1 cellular context compared by ENCODE assay signal in the genomic region with DNA sequence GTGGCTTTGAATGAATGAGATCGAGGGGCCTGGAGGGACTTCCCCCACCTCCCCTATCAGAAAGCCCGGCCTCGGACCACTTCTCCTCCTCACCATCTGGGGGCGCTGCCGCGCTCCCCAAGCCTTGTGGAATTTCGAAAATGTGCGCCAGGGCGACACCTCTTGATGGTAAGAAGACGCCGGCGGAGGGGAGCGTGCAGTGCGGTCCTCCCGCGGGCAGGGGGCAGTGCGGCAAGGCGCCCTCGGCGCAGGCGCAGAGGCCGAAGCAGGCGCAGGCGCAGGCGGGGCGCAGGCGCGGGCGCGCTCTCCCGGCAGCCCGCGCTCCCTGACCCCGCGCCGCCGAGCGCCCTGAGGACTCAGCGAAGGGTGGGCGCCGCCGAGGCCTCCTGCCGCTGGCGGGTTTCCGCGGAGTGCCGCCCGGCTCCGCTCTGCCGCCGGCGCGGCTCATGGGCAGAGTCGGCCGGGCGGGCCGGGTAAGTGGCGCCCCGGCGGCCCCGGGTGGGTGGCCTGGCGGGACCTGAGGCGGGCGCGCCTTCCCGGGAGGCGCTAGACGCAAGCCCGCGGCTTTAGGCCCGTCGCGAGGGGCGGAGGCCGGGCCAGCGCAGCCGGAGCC.
TF ChIP-seq lines count a peak whose summit lies in the region.

A gene with protein sequence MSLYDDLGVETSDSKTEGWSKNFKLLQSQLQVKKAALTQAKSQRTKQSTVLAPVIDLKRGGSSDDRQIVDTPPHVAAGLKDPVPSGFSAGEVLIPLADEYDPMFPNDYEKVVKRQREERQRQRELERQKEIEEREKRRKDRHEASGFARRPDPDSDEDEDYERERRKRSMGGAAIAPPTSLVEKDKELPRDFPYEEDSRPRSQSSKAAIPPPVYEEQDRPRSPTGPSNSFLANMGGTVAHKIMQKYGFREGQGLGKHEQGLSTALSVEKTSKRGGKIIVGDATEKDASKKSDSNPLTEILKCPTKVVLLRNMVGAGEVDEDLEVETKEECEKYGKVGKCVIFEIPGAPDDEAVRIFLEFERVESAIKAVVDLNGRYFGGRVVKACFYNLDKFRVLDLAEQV (plus strand): TSS at position 314 of the 613 bp plus-strand sequence. CDS start 8,032 bp downstream, outside the sequence.

TF ChIP-seq in K562, 482 proteins besides CTCF, POLR2A, EP300 and RAD21 (continued from another document and continues in another):
- TF ChIP-seq, protein P1, sequence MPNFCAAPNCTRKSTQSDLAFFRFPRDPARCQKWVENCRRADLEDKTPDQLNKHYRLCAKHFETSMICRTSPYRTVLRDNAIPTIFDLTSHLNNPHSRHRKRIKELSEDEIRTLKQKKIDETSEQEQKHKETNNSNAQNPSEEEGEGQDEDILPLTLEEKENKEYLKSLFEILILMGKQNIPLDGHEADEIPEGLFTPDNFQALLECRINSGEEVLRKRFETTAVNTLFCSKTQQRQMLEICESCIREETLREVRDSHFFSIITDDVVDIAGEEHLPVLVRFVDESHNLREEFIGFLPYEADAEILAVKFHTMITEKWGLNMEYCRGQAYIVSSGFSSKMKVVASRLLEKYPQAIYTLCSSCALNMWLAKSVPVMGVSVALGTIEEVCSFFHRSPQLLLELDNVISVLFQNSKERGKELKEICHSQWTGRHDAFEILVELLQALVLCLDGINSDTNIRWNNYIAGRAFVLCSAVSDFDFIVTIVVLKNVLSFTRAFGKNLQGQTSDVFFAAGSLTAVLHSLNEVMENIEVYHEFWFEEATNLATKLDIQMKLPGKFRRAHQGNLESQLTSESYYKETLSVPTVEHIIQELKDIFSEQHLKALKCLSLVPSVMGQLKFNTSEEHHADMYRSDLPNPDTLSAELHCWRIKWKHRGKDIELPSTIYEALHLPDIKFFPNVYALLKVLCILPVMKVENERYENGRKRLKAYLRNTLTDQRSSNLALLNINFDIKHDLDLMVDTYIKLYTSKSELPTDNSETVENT (CRISPR knock-in tag; IDR thresholded peaks at IDR 0.05), result peak; percentile 98
- TF ChIP-seq, protein P2, sequence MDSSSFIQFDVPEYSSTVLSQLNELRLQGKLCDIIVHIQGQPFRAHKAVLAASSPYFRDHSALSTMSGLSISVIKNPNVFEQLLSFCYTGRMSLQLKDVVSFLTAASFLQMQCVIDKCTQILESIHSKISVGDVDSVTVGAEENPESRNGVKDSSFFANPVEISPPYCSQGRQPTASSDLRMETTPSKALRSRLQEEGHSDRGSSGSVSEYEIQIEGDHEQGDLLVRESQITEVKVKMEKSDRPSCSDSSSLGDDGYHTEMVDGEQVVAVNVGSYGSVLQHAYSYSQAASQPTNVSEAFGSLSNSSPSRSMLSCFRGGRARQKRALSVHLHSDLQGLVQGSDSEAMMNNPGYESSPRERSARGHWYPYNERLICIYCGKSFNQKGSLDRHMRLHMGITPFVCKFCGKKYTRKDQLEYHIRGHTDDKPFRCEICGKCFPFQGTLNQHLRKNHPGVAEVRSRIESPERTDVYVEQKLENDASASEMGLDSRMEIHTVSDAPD (CRISPR knock-in tag; IDR thresholded peaks at IDR 0.05), result no peak
- TF ChIP-seq YY1 (IDR thresholded peaks at IDR 0.05; ENCODE audit: borderline replicate concordance in 1 of 3, control insufficient read depth in 1 of 3, extremely low read depth in 1 of 3, insufficient read depth in 3 of 3, insufficient read length in 1 of 3, insufficient replicate concordance in 2 of 3, low read depth in 1 of 3, low read length in 2 of 3) (peak in 1 of 3 experiments; percentile 68), OTX1 (CRISPR knock-in tag; IDR thresholded peaks at IDR 0.05) (no peak), TGIF2 (CRISPR knock-in tag; IDR thresholded peaks at IDR 0.05) (no peak), XRCC5 (IDR thresholded peaks at IDR 0.05; ENCODE audit: low read depth, low read length) (peak; percentile 98), SMAD3 (CRISPR knock-in tag; conservative IDR thresholded peaks at IDR 0.05) (no peak), JUN (IDR thresholded peaks at IDR 0.05; ENCODE audit: borderline replicate concordance, low read depth, low read length) (peak; percentile 43), JUN (CRISPR knock-in tag; IDR thresholded peaks at IDR 0.05; ENCODE audit: borderline replicate concordance) (no peak), ZNF551 (CRISPR knock-in tag; IDR thresholded peaks at IDR 0.05) (no peak), E2F3 (CRISPR knock-in tag; IDR thresholded peaks at IDR 0.05) (0 out of 2 replicates have a peak, but pooled peaks have one; percentile 7), PTRF (tag; IDR thresholded peaks at IDR 0.05) (no peak), KDM5B (IDR thresholded peaks at IDR 0.05; ENCODE audit: insufficient replicate concordance, low read depth, low read length) (peak; percentile 59), POLR2G (IDR thresholded peaks at IDR 0.05; ENCODE audit: low read depth, low read length) (peak; percentile 86), FOXA1 (IDR thresholded peaks at IDR 0.05; ENCODE audit: borderline replicate concordance) (no peak), ZNF717 (CRISPR knock-in tag; IDR thresholded peaks at IDR 0.05) (no peak), NFXL1 (CRISPR knock-in tag; IDR thresholded peaks at IDR 0.05) (no peak), NCOA2 (IDR thresholded peaks at IDR 0.05; ENCODE audit: partially characterized antibody in 2 of 2) (peak in 1 of 2 experiments; percentile 16), RB1 (IDR thresholded peaks at IDR 0.05; ENCODE audit: low read depth) (peak; percentile 97), NR2C2 (CRISPR knock-in tag; IDR thresholded peaks at IDR 0.05) (no peak), NR2C2 (tag; IDR thresholded peaks at IDR 0.05) (peak; percentile 97), BACH1 (tag; IDR thresholded peaks at IDR 0.05) (no peak), CEBPB (tag; IDR thresholded peaks at IDR 0.05) (no peak), RCOR1 (IDR thresholded peaks at IDR 0.05; ENCODE audit: borderline replicate concordance in 1 of 2, low read depth in 2 of 2, low read length in 2 of 2) (peak in 1 of 2 experiments; percentile 74; a peak in 2 of 4 replicates), SRSF7 (optimal IDR thresholded peaks at IDR 0.05; ENCODE audit: low read depth, low read length) (no peak)
- TF ChIP-seq, protein P3, sequence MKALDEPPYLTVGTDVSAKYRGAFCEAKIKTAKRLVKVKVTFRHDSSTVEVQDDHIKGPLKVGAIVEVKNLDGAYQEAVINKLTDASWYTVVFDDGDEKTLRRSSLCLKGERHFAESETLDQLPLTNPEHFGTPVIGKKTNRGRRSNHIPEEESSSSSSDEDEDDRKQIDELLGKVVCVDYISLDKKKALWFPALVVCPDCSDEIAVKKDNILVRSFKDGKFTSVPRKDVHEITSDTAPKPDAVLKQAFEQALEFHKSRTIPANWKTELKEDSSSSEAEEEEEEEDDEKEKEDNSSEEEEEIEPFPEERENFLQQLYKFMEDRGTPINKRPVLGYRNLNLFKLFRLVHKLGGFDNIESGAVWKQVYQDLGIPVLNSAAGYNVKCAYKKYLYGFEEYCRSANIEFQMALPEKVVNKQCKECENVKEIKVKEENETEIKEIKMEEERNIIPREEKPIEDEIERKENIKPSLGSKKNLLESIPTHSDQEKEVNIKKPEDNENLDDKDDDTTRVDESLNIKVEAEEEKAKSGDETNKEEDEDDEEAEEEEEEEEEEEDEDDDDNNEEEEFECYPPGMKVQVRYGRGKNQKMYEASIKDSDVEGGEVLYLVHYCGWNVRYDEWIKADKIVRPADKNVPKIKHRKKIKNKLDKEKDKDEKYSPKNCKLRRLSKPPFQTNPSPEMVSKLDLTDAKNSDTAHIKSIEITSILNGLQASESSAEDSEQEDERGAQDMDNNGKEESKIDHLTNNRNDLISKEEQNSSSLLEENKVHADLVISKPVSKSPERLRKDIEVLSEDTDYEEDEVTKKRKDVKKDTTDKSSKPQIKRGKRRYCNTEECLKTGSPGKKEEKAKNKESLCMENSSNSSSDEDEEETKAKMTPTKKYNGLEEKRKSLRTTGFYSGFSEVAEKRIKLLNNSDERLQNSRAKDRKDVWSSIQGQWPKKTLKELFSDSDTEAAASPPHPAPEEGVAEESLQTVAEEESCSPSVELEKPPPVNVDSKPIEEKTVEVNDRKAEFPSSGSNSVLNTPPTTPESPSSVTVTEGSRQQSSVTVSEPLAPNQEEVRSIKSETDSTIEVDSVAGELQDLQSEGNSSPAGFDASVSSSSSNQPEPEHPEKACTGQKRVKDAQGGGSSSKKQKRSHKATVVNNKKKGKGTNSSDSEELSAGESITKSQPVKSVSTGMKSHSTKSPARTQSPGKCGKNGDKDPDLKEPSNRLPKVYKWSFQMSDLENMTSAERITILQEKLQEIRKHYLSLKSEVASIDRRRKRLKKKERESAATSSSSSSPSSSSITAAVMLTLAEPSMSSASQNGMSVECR (CRISPR knock-in tag; IDR thresholded peaks at IDR 0.05), result peak; percentile 45; the same call in 1 of the 2 replicates
- TF ChIP-seq, protein P4, sequence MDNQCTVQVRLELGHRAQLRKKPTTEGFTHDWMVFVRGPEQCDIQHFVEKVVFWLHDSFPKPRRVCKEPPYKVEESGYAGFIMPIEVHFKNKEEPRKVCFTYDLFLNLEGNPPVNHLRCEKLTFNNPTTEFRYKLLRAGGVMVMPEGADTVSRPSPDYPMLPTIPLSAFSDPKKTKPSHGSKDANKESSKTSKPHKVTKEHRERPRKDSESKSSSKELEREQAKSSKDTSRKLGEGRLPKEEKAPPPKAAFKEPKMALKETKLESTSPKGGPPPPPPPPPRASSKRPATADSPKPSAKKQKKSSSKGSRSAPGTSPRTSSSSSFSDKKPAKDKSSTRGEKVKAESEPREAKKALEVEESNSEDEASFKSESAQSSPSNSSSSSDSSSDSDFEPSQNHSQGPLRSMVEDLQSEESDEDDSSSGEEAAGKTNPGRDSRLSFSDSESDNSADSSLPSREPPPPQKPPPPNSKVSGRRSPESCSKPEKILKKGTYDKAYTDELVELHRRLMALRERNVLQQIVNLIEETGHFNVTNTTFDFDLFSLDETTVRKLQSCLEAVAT (IDR thresholded peaks at IDR 0.05), result peak; percentile 32 to 94; a peak in 2 of 4 replicates
- TF ChIP-seq, protein P5, sequence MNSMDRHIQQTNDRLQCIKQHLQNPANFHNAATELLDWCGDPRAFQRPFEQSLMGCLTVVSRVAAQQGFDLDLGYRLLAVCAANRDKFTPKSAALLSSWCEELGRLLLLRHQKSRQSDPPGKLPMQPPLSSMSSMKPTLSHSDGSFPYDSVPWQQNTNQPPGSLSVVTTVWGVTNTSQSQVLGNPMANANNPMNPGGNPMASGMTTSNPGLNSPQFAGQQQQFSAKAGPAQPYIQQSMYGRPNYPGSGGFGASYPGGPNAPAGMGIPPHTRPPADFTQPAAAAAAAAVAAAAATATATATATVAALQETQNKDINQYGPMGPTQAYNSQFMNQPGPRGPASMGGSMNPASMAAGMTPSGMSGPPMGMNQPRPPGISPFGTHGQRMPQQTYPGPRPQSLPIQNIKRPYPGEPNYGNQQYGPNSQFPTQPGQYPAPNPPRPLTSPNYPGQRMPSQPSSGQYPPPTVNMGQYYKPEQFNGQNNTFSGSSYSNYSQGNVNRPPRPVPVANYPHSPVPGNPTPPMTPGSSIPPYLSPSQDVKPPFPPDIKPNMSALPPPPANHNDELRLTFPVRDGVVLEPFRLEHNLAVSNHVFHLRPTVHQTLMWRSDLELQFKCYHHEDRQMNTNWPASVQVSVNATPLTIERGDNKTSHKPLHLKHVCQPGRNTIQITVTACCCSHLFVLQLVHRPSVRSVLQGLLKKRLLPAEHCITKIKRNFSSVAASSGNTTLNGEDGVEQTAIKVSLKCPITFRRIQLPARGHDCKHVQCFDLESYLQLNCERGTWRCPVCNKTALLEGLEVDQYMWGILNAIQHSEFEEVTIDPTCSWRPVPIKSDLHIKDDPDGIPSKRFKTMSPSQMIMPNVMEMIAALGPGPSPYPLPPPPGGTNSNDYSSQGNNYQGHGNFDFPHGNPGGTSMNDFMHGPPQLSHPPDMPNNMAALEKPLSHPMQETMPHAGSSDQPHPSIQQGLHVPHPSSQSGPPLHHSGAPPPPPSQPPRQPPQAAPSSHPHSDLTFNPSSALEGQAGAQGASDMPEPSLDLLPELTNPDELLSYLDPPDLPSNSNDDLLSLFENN (IDR thresholded peaks at IDR 0.05; ENCODE audit: low read depth in 2 of 2, low read length in 2 of 2), result peak in 1 of 2 experiments; percentile 54; a peak in 1 of 4 replicates
- TF ChIP-seq, protein P6, sequence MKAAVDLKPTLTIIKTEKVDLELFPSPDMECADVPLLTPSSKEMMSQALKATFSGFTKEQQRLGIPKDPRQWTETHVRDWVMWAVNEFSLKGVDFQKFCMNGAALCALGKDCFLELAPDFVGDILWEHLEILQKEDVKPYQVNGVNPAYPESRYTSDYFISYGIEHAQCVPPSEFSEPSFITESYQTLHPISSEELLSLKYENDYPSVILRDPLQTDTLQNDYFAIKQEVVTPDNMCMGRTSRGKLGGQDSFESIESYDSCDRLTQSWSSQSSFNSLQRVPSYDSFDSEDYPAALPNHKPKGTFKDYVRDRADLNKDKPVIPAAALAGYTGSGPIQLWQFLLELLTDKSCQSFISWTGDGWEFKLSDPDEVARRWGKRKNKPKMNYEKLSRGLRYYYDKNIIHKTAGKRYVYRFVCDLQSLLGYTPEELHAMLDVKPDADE (conservative IDR thresholded peaks at IDR 0.05; ENCODE audit: control insufficient read depth, low read depth, low read length), result no peak; the same call in 1 of the 2 replicates
- TF ChIP-seq, protein P7, sequence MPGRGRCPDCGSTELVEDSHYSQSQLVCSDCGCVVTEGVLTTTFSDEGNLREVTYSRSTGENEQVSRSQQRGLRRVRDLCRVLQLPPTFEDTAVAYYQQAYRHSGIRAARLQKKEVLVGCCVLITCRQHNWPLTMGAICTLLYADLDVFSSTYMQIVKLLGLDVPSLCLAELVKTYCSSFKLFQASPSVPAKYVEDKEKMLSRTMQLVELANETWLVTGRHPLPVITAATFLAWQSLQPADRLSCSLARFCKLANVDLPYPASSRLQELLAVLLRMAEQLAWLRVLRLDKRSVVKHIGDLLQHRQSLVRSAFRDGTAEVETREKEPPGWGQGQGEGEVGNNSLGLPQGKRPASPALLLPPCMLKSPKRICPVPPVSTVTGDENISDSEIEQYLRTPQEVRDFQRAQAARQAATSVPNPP (IDR thresholded peaks at IDR 0.05; ENCODE audit: borderline replicate concordance, insufficient read depth, insufficient read length), result no peak
- TF ChIP-seq, protein P8, sequence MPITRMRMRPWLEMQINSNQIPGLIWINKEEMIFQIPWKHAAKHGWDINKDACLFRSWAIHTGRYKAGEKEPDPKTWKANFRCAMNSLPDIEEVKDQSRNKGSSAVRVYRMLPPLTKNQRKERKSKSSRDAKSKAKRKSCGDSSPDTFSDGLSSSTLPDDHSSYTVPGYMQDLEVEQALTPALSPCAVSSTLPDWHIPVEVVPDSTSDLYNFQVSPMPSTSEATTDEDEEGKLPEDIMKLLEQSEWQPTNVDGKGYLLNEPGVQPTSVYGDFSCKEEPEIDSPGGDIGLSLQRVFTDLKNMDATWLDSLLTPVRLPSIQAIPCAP (CRISPR knock-in tag; IDR thresholded peaks at IDR 0.05; ENCODE audit: borderline replicate concordance), result no peak
- TF ChIP-seq, protein P9, sequence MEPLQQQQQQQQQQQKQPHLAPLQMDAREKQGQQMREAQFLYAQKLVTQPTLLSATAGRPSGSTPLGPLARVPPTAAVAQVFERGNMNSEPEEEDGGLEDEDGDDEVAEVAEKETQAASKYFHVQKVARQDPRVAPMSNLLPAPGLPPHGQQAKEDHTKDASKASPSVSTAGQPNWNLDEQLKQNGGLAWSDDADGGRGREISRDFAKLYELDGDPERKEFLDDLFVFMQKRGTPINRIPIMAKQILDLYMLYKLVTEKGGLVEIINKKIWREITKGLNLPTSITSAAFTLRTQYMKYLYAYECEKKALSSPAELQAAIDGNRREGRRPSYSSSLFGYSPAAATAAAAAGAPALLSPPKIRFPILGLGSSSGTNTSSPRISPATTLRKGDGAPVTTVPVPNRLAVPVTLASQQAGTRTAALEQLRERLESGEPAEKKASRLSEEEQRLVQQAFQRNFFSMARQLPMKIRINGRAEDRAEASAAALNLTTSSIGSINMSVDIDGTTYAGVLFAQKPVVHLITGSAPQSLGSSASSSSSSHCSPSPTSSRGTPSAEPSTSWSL (CRISPR knock-in tag; IDR thresholded peaks at IDR 0.05; ENCODE audit: borderline replicate concordance), result no peak
